In the genomic region with DNA sequence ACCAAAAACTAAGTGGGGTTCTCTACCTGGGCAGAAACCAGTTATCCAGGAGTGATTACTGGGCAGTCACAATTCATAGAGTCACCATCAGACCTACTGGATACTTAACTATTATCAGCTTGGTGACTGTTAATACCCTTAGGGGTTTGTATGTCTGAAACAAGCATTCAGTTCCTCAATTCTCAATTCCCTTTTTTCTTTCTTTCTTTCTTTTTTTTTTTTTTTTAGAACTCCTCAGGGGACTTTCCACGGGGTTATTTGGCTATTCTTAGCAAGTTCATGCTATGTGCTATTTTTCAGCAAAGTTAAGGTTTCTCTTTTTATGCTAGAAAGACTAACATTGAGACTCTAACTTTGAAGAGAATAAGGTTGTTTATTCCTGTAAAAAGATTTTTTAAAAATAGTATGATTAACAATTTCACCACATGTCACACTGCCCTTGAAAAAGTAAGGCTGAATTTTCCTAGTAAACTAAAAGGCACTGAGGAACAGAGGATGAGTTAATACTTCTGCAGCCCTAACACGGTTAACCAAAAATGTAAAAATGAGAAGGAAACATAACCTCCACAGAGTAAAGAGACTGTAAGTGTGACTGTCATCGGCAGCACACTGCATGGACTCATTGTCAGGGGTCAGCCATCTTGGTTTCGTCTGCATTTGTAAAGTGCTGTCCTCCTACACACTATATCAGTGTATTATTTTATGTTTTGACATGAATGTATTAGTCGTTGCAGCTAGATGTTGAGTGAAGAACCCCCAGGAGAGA, we compare ENCODE assay signal across 1 cellular context.
A peak's percentile ranks its signal among the peaks of the same experiment; 100 is the strongest.
TF ChIP-seq lines count a peak whose summit lies in the region.

No MANE protein-coding gene starts in this region.

TF ChIP-seq in GM12878, 131 proteins besides CTCF, POLR2A, EP300 and RAD21 (continued from another document and continues in another):
- TF ChIP-seq, protein P1, sequence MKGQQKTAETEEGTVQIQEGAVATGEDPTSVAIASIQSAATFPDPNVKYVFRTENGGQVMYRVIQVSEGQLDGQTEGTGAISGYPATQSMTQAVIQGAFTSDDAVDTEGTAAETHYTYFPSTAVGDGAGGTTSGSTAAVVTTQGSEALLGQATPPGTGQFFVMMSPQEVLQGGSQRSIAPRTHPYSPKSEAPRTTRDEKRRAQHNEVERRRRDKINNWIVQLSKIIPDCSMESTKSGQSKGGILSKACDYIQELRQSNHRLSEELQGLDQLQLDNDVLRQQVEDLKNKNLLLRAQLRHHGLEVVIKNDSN (IDR thresholded peaks at IDR 0.05; ENCODE audit: borderline replicate concordance, extremely low read length, insufficient read depth, low read depth, low read length): no peak
- TF ChIP-seq SIN3A (IDR thresholded peaks at IDR 0.05; ENCODE audit: low read depth, low read length) (no peak), POLR2AphosphoS5 (IDR thresholded peaks at IDR 0.05; ENCODE audit: low read length) (peak; percentile 79), IKZF1 (conservative IDR thresholded peaks at IDR 0.05) (peak; percentile 50), NBN (IDR thresholded peaks at IDR 0.05) (peak; percentile 80; the same call in 1 of the 2 replicates), ZSCAN29 (IDR thresholded peaks at IDR 0.05) (0 out of 2 replicates have a peak, but pooled peaks have one; percentile 3), RAD51 (IDR thresholded peaks at IDR 0.05) (peak; percentile 9; the same call in 1 of the 2 replicates), USF2 (IDR thresholded peaks at IDR 0.05; ENCODE audit: borderline replicate concordance, low read depth, low read length) (no peak), BHLHE40 (IDR thresholded peaks at IDR 0.05; ENCODE audit: borderline replicate concordance in 1 of 2, low read depth in 2 of 2, low read length in 1 of 2) (0 out of 4 replicates have a peak, but pooled peaks of 1 of the 2 experiments have one; percentile 28), RB1 (IDR thresholded peaks at IDR 0.05; ENCODE audit: borderline replicate concordance) (no peak), SMAD1 (IDR thresholded peaks at IDR 0.05; ENCODE audit: low read depth, partially characterized antibody) (no peak), STAT3 (IDR thresholded peaks at IDR 0.05; ENCODE audit: low read depth, low read length) (no peak), POLR2AphosphoS2 (IDR thresholded peaks at IDR 0.05; ENCODE audit: low read depth, low read length) (no peak), RCOR1 (conservative IDR thresholded peaks at IDR 0.05; ENCODE audit: low read depth, low read length) (no peak), TAF1 (IDR thresholded peaks at IDR 0.05; ENCODE audit: borderline replicate concordance, low read depth, low read length) (peak; percentile 77), ZBED1 (IDR thresholded peaks at IDR 0.05; ENCODE audit: borderline replicate concordance) (peak; percentile 28; the same call in 1 of the 2 replicates), STAT1 (conservative IDR thresholded peaks at IDR 0.05) (no peak), ZNF24 (IDR thresholded peaks at IDR 0.05) (peak; percentile 79), RUNX3 (IDR thresholded peaks at IDR 0.05; ENCODE audit: low read length) (peak; percentile 16; the same call in 1 of the 2 replicates), KAT2A (conservative IDR thresholded peaks at IDR 0.05; ENCODE audit: control insufficient read depth, low read depth, low read length) (no peak), PRDM15 (CRISPR knock-in tag; IDR thresholded peaks at IDR 0.05) (no peak), NFXL1 (IDR thresholded peaks at IDR 0.05; ENCODE audit: borderline replicate concordance) (no peak), RBBP5 (conservative IDR thresholded peaks at IDR 0.05) (0 out of 2 replicates have a peak, but pooled peaks have one; percentile 68), NR2F1 (conservative IDR thresholded peaks at IDR 0.05) (no peak), IRF4 (IDR thresholded peaks at IDR 0.05; ENCODE audit: low read depth, low read length) (peak; percentile 72), NR2C1 (IDR thresholded peaks at IDR 0.05) (no peak), FOXK2 (IDR thresholded peaks at IDR 0.05) (no peak), FOS (IDR thresholded peaks at IDR 0.05; ENCODE audit: borderline replicate concordance, extremely low read depth, insufficient read length) (no peak), SUZ12 (IDR thresholded peaks at IDR 0.05; ENCODE audit: unreplicated experiment) (no peak), ZNF687 (IDR thresholded peaks at IDR 0.05) (peak; percentile 64; the same call in 1 of the 2 replicates), MYB (IDR thresholded peaks at IDR 0.05; ENCODE audit: borderline replicate concordance, low read depth, low read length) (no peak), MTA2 (IDR thresholded peaks at IDR 0.05; ENCODE audit: low read depth) (peak; percentile 89), SMC3 (IDR thresholded peaks at IDR 0.05; ENCODE audit: borderline replicate concordance, low read length) (no peak), ZBTB11 (CRISPR knock-in tag; IDR thresholded peaks at IDR 0.05) (no peak), HDGF (IDR thresholded peaks at IDR 0.05) (peak; percentile 62; the same call in 1 of the 2 replicates), E2F8 (IDR thresholded peaks at IDR 0.05; ENCODE audit: low read depth, partially characterized antibody) (no peak), MXI1 (IDR thresholded peaks at IDR 0.05; ENCODE audit: low read depth, low read length) (peak; percentile 13; the same call in 1 of the 2 replicates), SREBF2 (IDR thresholded peaks at IDR 0.05; ENCODE audit: low read length) (no peak), SP1 (IDR thresholded peaks at IDR 0.05; ENCODE audit: low read depth, low read length) (no peak), CREM (IDR thresholded peaks at IDR 0.05; ENCODE audit: low read depth) (no peak), TCF3 (IDR thresholded peaks at IDR 0.05; ENCODE audit: borderline replicate concordance, insufficient read depth, low read depth, low read length) (no peak)
- TF ChIP-seq, protein P2, sequence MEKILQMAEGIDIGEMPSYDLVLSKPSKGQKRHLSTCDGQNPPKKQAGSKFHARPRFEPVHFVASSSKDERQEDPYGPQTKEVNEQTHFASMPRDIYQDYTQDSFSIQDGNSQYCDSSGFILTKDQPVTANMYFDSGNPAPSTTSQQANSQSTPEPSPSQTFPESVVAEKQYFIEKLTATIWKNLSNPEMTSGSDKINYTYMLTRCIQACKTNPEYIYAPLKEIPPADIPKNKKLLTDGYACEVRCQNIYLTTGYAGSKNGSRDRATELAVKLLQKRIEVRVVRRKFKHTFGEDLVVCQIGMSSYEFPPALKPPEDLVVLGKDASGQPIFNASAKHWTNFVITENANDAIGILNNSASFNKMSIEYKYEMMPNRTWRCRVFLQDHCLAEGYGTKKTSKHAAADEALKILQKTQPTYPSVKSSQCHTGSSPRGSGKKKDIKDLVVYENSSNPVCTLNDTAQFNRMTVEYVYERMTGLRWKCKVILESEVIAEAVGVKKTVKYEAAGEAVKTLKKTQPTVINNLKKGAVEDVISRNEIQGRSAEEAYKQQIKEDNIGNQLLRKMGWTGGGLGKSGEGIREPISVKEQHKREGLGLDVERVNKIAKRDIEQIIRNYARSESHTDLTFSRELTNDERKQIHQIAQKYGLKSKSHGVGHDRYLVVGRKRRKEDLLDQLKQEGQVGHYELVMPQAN (conservative IDR thresholded peaks at IDR 0.05): no peak
